Comparison of ENCODE assay signal across 15 cellular contexts in genomic region chr2:25566094-25566493, GRCh38.
DNase-seq lines count a peak whose midpoint lies in the region; ATAC-seq, FAIRE-seq and TF ChIP-seq lines count a peak whose summit lies in the region.
"Had no signal": no experiment of that assay in that cellular context is flagged by ENCODE, and none has a peak within 500 bp of the region (broad histone marks: within the 10 kb centered on the region; RNA-seq: fewer than 3 reads in every experiment).

No MANE protein-coding gene starts in this region.

- no peaks in the 10 kb centered on the region for H3K9me3 Mint-ChIP-seq in natural killer cell
- H3K9me3 Mint-ChIP-seq in CD4-positive, alpha-beta memory T cell = no peaks in the 10 kb centered on the region

- peak; percentile 5 for FAIRE-seq in GM18507 (lab: Jason Lieb, UNC)

- 0 out of 2 replicates have a peak, but pooled peaks cover 5% of the 10 kb centered on the region for H3K27me3 ChIP-seq in OCI-LY1 (ENCODE audit: insufficient read depth, low read length)
- H3K27me3 ChIP-seq in CD4-positive, alpha-beta memory T cell (ENCODE audit: insufficient read depth, low read length) = no peaks in the 10 kb centered on the region
- H3K27me3 ChIP-seq: MG63 had no signal

- POLR2A ChIA-PET in GM10248 (lab: Yijun Ruan, JAX) = interaction anchor here (0.6 kb wide), 1 partner anchor 414 kb away, joined by 8 read pairs; no protein-coding TSS in a partner anchor
- POLR2A ChIA-PET in CD4-positive, alpha-beta memory T cell (lab: Charles Lee; ENCODE audit: partially characterized antibody) = no interaction called here

- no peaks in the 10 kb centered on the region; the same call in 1 of the 2 replicates for H3K36me3 ChIP-seq in OCI-LY1 (ENCODE audit: insufficient read depth, low read length)
- H3K36me3 ChIP-seq in CD4-positive, alpha-beta memory T cell (ENCODE audit: insufficient read depth, low read length) = no peaks in the 10 kb centered on the region
- H3K36me3 ChIP-seq: MG63 had no signal

- H3K4me3 ChIP-seq in OCI-LY1 (ENCODE audit: low read depth, low read length, poor library complexity, severe bottlenecking) = no peak overlapping the region
- no peak overlapping the region for H3K4me3 ChIP-seq in CD4-positive, alpha-beta memory T cell (ENCODE audit: low read length in 2 of 2)
- H3K4me3 ChIP-seq: MG63 had no signal

- peak; percentile 15 for TF ChIP-seq CTCF in GM10248 (IDR thresholded peaks at IDR 0.05; ENCODE audit: control extremely low read depth, extremely low read depth, low read depth, missing control alignments)
- 0 out of 2 replicates have a peak, but pooled peaks have one; percentile 10 for TF ChIP-seq CTCF in OCI-LY1 (IDR thresholded peaks at IDR 0.05; ENCODE audit: low read length)
- no peak for TF ChIP-seq CTCF in natural killer cell (IDR thresholded peaks at IDR 0.05)

- no peaks in the 10 kb centered on the region for H3K27me3 Mint-ChIP-seq in natural killer cell (ENCODE audit: low read depth in 2 of 2)
- H3K27me3 Mint-ChIP-seq in CD4-positive, alpha-beta memory T cell = no peaks in the 10 kb centered on the region
- H3K27me3 Mint-ChIP-seq: T-helper 17 cell had no signal

- H3K9me2 ChIP-seq in OCI-LY1 (ENCODE audit: low read depth, low read length) = no peaks in the 10 kb centered on the region

- H2AFZ ChIP-seq in OCI-LY1 (ENCODE audit: low read length) = no peak overlapping the region

- H3K27ac Mint-ChIP-seq in natural killer cell = peak overlapping the region; percentile 65 to 87
- no peak overlapping the region for H3K27ac Mint-ChIP-seq in CD4-positive, alpha-beta memory T cell
- H3K27ac Mint-ChIP-seq: T-helper 17 cell had no signal

- intact Hi-C loops in natural killer cell (cut with micrococcal nuclease) = loop anchor here (5.0 to 10.0 kb wide), 2 partner anchors 291 to 369 kb away; no protein-coding TSS in a partner anchor
- intact Hi-C loops in CD4-positive, alpha-beta memory T cell (cut with micrococcal nuclease) = no loop called here

- no peaks in the 10 kb centered on the region for H3K36me3 Mint-ChIP-seq in natural killer cell
- peaks cover 12 to 16% of the 10 kb centered on the region in 2 donors for H3K36me3 Mint-ChIP-seq in CD4-positive, alpha-beta memory T cell

- CTCF ChIA-PET in GM10248 (lab: Yijun Ruan, JAX) = interaction anchor here (0.9 to 4.2 kb wide), 36 partner anchors 8 to 401 kb away, joined by 3 to 24 read pairs (median 4); partner anchors contain the start of gene DNMT3A
- CTCF ChIA-PET in CD4-positive, alpha-beta memory T cell (lab: Charles Lee; ENCODE audit: partially characterized antibody) = interaction anchor here (1.6 kb wide), 1 partner anchor 8 kb away, joined by 5 read pairs; no protein-coding TSS in a partner anchor

- peaks cover 6% of the 10 kb centered on the region for H3K4me1 ChIP-seq in OCI-LY1 (ENCODE audit: insufficient read depth, low read length, severe bottlenecking)
- no peaks in the 10 kb centered on the region for H3K4me1 ChIP-seq in CD4-positive, alpha-beta memory T cell (ENCODE audit: insufficient read depth, low read length)

- H3K9me3 ChIP-seq in OCI-LY1 (ENCODE audit: low read length) = peaks cover 7% of the 10 kb centered on the region
- no peaks in the 10 kb centered on the region for H3K9me3 ChIP-seq in CD4-positive, alpha-beta memory T cell (ENCODE audit: control insufficient read depth in 1 of 2, low read length in 2 of 2)
- H3K9me3 ChIP-seq: MG63 had no signal

- no peak overlapping the region for H3K9ac ChIP-seq in OCI-LY1 (ENCODE audit: low read length)

- H3K79me2 ChIP-seq in OCI-LY1 (ENCODE audit: insufficient read depth, low read length) = no peaks in the 10 kb centered on the region

- H3K27ac ChIP-seq in OCI-LY1 (ENCODE audit: low read depth, low read length, poor library complexity, severe bottlenecking) = no peak overlapping the region
- H3K27ac ChIP-seq in CD4-positive, alpha-beta memory T cell (ENCODE audit: low read depth, low read length) = no peak overlapping the region

- H3K4me3 Mint-ChIP-seq in natural killer cell = no peak overlapping the region
- no peak overlapping the region for H3K4me3 Mint-ChIP-seq in CD4-positive, alpha-beta memory T cell

- no peak overlapping the region for H3K4me2 ChIP-seq in OCI-LY1 (ENCODE audit: low read length)

- peaks cover 26 to 28% of the 10 kb centered on the region in 2 donors for H3K4me1 Mint-ChIP-seq in natural killer cell
- H3K4me1 Mint-ChIP-seq in CD4-positive, alpha-beta memory T cell = peaks cover 0 to 2% (median 1%) of the 10 kb centered on the region in 4 donors

- no peaks in the 10 kb centered on the region for H4K20me1 ChIP-seq in OCI-LY1 (ENCODE audit: insufficient read depth, low read length)

- H3F3A ChIP-seq in OCI-LY1 (ENCODE audit: insufficient read depth, low read length) = no peaks in the 10 kb centered on the region

- no peak for ATAC-seq in natural killer cell
- ATAC-seq: T-helper 17 cell had no signal

- DNase-seq in GM10248 (ENCODE audit: extremely low spot score) (no peak), GM18507 (ENCODE audit: extremely low spot score, insufficient read length, low read depth) (no peak), natural killer cell (no peak), DMS153 (lab: John Stamatoyannopoulos, UW) (no peak)
- DNase-seq in stimulated activated CD4-positive, alpha-beta T cell treated with anti-CD3 and anti-CD28 coated beads, Interleukin-2, amount 100 ng/mL, for 48 hours = no peak
- DNase-seq in CD4-positive, alpha-beta memory T cell = no peak
- DNase-seq: DMS53, H7, MG63, NCI-H1105, NCI-H2029, NCI-H526, SHP77 treated with DMSO at 0.1 percent for 48 hours, T-helper 17 cell had no signal

Comparison
In these comparisons a context has a peak if more than half of its experiments do, and no peak if none do; other contexts are left out.
1. H3K27ac Mint-ChIP-seq: peak in natural killer cell (2 of 2); none in CD4-positive, alpha-beta memory T cell (0 of 7).